Comparison of ENCODE assay signal across 25 cellular contexts in genomic region chr3:40427045-40427669, GRCh38. TPM values are rescaled to one million over a fixed set of nuclear protein-coding genes. Genes with fewer than 3 reads are reported as not detected.
"Had no signal": no experiment of that assay in that cellular context is flagged by ENCODE, and none has a peak within 500 bp of the region (broad histone marks: within the 10 kb centered on the region; RNA-seq: fewer than 3 reads in every experiment).

No MANE protein-coding gene starts in this region.

- FAIRE-seq: endothelial cell of umbilical vein, kidney, TTC549 had no signal

- H3K4me1 ChIP-seq: transverse colon had no signal

- H3K4me3 ChIP-seq: ovary, smooth muscle cell, transverse colon had no signal

- H3K27me3 ChIP-seq: neutrophil, ovary, transverse colon had no signal

- H3K27ac ChIP-seq: neutrophil, ovary, transverse colon, WERI-Rb-1 had no signal

- ATAC-seq: activated naive CD8-positive, alpha-beta T cell treated with anti-CD3 and anti-CD28 coated beads, Interleukin-2, amount 50 U/mL, for 24 hours; activated T-cell treated with anti-CD3 and anti-CD28 coated beads, Interleukin-2, amount 50 U/mL, for 4 hours; activated T-helper 17 cell treated with anti-CD3 and anti-CD28 coated beads, Interleukin-2, amount 50 U/mL, for 72 hours; esophagus mucosa; sciatic nerve had no signal

- DNase-seq: activated CD4-positive, alpha-beta memory T cell treated with anti-CD3 and anti-CD28 coated beads for 36 hours; activated CD4-positive, alpha-beta T cell treated with anti-CD3 and anti-CD28 coated beads, Interleukin-2, amount 10 ng/mL, durations not matched to agents 24 days and 14 days; activated CD4-positive, CD25-positive, alpha-beta regulatory T cell treated with anti-CD3 and anti-CD28 coated beads, Interleukin-2, amount 50 U/mL, for 72 hours; activated naive CD8-positive, alpha-beta T cell treated with anti-CD3 and anti-CD28 coated beads, Interleukin-2, amount 50 U/mL, for 24 hours; activated T-cell treated with anti-CD3 and anti-CD28 coated beads, Interleukin-2, amount 50 U/mL, for 4 hours; amygdala; central memory CD4-positive, alpha-beta T cell; foreskin fibroblast; head of caudate nucleus; hippocampal formation; immature natural killer cell; kidney; ovary; stimulated activated CD4-positive, alpha-beta T cell treated with anti-CD3 and anti-CD28 coated beads, Interleukin-1b, Interleukin-23, amount 100 ng/mL, for 48 hours; stimulated activated naive CD4-positive, alpha-beta T cell; T-helper 9 cell; transverse colon; WERI-Rb-1 had no signal

- H3K36me3 ChIP-seq: neutrophil, ovary, transverse colon, WERI-Rb-1 had no signal

- H3K9me3 ChIP-seq: neutrophil, ovary, transverse colon had no signal

- H3K4me2 ChIP-seq: smooth muscle cell had no signal

RNA-seq across cellular contexts. Expression of gene ENTPD3, which starts 40.2 kb away (rescaled TPM):
- total RNA-seq: activated CD4-positive, alpha-beta memory T cell treated with anti-CD3 and anti-CD28 coated beads for 36 hours; activated CD4-positive, alpha-beta T cell treated with anti-CD3 and anti-CD28 coated beads, Interleukin-2, amount 10 ng/mL, durations not matched to agents 24 days and 14 days; activated T-cell treated with anti-CD3 and anti-CD28 coated beads, Interleukin-2, amount 50 U/mL, for 4 hours; activated T-helper 17 cell treated with anti-CD3 and anti-CD28 coated beads, Interleukin-2, amount 50 U/mL, for 72 hours; endothelial cell of umbilical vein had no signal
- polyA plus RNA-seq: endothelial cell of umbilical vein, immature natural killer cell had no signal
